Comparison of ENCODE assay signal across 3 cellular contexts in genomic region chr4:59054110-59054509, GRCh38.
"Had no signal": no experiment of that assay in that cellular context is flagged by ENCODE, and none has a peak within 500 bp of the region (broad histone marks: within the 10 kb centered on the region; RNA-seq: fewer than 3 reads in every experiment).

No MANE protein-coding gene starts in this region.

- H3K4me3 ChIP-seq: GM12878 had no signal

- ATAC-seq: GM12878 had no signal

- DNase-seq: GDM1, GF-D8 had no signal
